11 cellular contexts compared by ENCODE assay signal in genomic region chr1:181318022-181318857, GRCh38.
A peak's percentile ranks its signal among the peaks of the same experiment; 100 is the strongest.
DNase-seq lines count a peak whose midpoint lies in the region; ATAC-seq and TF ChIP-seq lines count a peak whose summit lies in the region.
"Had no signal": no experiment of that assay in that cellular context is flagged by ENCODE, and none has a peak within 500 bp of the region (broad histone marks: within the 10 kb centered on the region; RNA-seq: fewer than 3 reads in every experiment).

No MANE protein-coding gene starts in this region.

- no peak for TF ChIP-seq POLR2A in gastroesophageal sphincter (IDR thresholded peaks at IDR 0.05)

- peak; percentile 42 for ATAC-seq in activated CD8-positive, alpha-beta memory T cell treated with anti-CD3 and anti-CD28 coated beads, Interleukin-2, amount 10 ng/mL, durations not matched to agents 7 days and 5 days
- peak; percentile 22 for ATAC-seq in gastroesophageal sphincter
- ATAC-seq: HCT116 had no signal

- H4K20me1 ChIP-seq in smooth muscle cell (ENCODE audit: low read depth), result no peaks in the 10 kb centered on the region

- H3K9me3 Mint-ChIP-seq in activated CD8-positive, alpha-beta memory T cell treated with anti-CD3 and anti-CD28 coated beads, Interleukin-2, amount 10 ng/mL, durations not matched to agents 7 days and 5 days (ENCODE audit: low read depth), result no peaks in the 10 kb centered on the region
- peaks cover 0 to 9% (median 0%) of the 10 kb centered on the region in 6 donors for H3K9me3 Mint-ChIP-seq in immature natural killer cell

- H3K9me3 ChIP-seq in gastroesophageal sphincter, result no peaks in the 10 kb centered on the region
- no peaks in the 10 kb centered on the region for H3K9me3 ChIP-seq in smooth muscle cell (replicated peaks; ENCODE audit: low read depth)

- H3K36me3 ChIP-seq in gastroesophageal sphincter (no peaks in the 10 kb centered on the region), smooth muscle cell (ENCODE audit: low read depth) (no peaks in the 10 kb centered on the region)

- no peak overlapping the region for H3K27ac Mint-ChIP-seq in activated CD8-positive, alpha-beta memory T cell treated with anti-CD3 and anti-CD28 coated beads, Interleukin-2, amount 10 ng/mL, durations not matched to agents 7 days and 5 days
- H3K27ac Mint-ChIP-seq in immature natural killer cell, result no peak overlapping the region

- no peak for TF ChIP-seq CTCF in gastroesophageal sphincter (IDR thresholded peaks at IDR 0.05)
- no peak for TF ChIP-seq CTCF in smooth muscle cell (IDR thresholded peaks at IDR 0.05; ENCODE audit: borderline replicate concordance, insufficient read depth, poor library complexity, severe bottlenecking)

- CTCF ChIA-PET in activated CD8-positive, alpha-beta memory T cell treated with anti-CD3 and anti-CD28 coated beads, Interleukin-2, amount 10 ng/mL, durations not matched to agents 7 days and 5 days (lab: Charles Lee), result no interaction called here

- H3K79me2 ChIP-seq in smooth muscle cell (ENCODE audit: low read depth), result no peaks in the 10 kb centered on the region

- peaks cover 11% of the 10 kb centered on the region for H3K4me1 Mint-ChIP-seq in activated CD8-positive, alpha-beta memory T cell treated with anti-CD3 and anti-CD28 coated beads, Interleukin-2, amount 10 ng/mL, durations not matched to agents 7 days and 5 days
- no peaks in the 10 kb centered on the region for H3K4me1 Mint-ChIP-seq in immature natural killer cell

- H3K4me1 ChIP-seq in gastroesophageal sphincter (peaks cover 0 to 19% (median 6%) of the 10 kb centered on the region in 3 donors), smooth muscle cell (ENCODE audit: low read depth) (peaks cover 12% of the 10 kb centered on the region)

- no peaks in the 10 kb centered on the region for H3F3A ChIP-seq in smooth muscle cell (ENCODE audit: low read depth)

- peak overlapping the region in 1 of 2 donors; percentile 19 for H3K4me3 ChIP-seq in gastroesophageal sphincter
- peak overlapping the region; percentile 21 for H3K4me3 ChIP-seq in smooth muscle cell

- H3K27me3 ChIP-seq in gastroesophageal sphincter (peaks cover 87% of the 10 kb centered on the region), smooth muscle cell (ENCODE audit: low read depth) (peaks cover 88% of the 10 kb centered on the region)

- H3K27ac ChIP-seq in gastroesophageal sphincter (no peak overlapping the region), smooth muscle cell (ENCODE audit: low read depth) (no peak overlapping the region)

- no peaks in the 10 kb centered on the region for H3K36me3 Mint-ChIP-seq in activated CD8-positive, alpha-beta memory T cell treated with anti-CD3 and anti-CD28 coated beads, Interleukin-2, amount 10 ng/mL, durations not matched to agents 7 days and 5 days
- peaks cover 0 to 3% (median 0%) of the 10 kb centered on the region in 3 donors for H3K36me3 Mint-ChIP-seq in immature natural killer cell

- TF ChIP-seq EP300 in gastroesophageal sphincter (IDR thresholded peaks at IDR 0.05), result no peak

- peak overlapping the region; percentile 2 for H3K4me3 Mint-ChIP-seq in activated CD8-positive, alpha-beta memory T cell treated with anti-CD3 and anti-CD28 coated beads, Interleukin-2, amount 10 ng/mL, durations not matched to agents 7 days and 5 days
- no peak overlapping the region for H3K4me3 Mint-ChIP-seq in immature natural killer cell

- peaks cover 67% of the 10 kb centered on the region for H3K27me3 Mint-ChIP-seq in activated CD8-positive, alpha-beta memory T cell treated with anti-CD3 and anti-CD28 coated beads, Interleukin-2, amount 10 ng/mL, durations not matched to agents 7 days and 5 days
- H3K27me3 Mint-ChIP-seq in immature natural killer cell (ENCODE audit: low read depth in 3 of 3), result peaks cover 10 to 28% (median 15%) of the 10 kb centered on the region in 3 donors

- H3K9ac ChIP-seq in smooth muscle cell (ENCODE audit: low read depth), result no peak overlapping the region

- H3K4me2 ChIP-seq in smooth muscle cell, result peak overlapping the region; percentile 79

- DNase-seq in activated T-cell treated with anti-CD3 and anti-CD28 coated beads, Interleukin-2, amount 50 U/mL, for 1 hour, result peak; percentile 29
- DNase-seq in activated T-cell treated with anti-CD3 and anti-CD28 coated beads for 4 hours (no peak), smooth muscle cell (lab: John Stamatoyannopoulos, UW; ENCODE audit: unreplicated experiment) (no peak), SKM-1 (lab: John Stamatoyannopoulos, UW; ENCODE audit: unreplicated experiment) (no peak), immature natural killer cell (no peak), amniotic stem cell (lab: John Stamatoyannopoulos, UW) (no peak)
- peak; percentile 32 for DNase-seq in activated CD8-positive, alpha-beta memory T cell treated with anti-CD3 and anti-CD28 coated beads, Interleukin-2, amount 10 ng/mL, durations not matched to agents 7 days and 5 days
- DNase-seq: NCI-H2171 treated with DMSO at 0.1 percent for 48 hours, right cardiac atrium had no signal

- WGBS in gastroesophageal sphincter (ENCODE audit: low coverage in 1 of 2), 2 donors, result 0% methylated on average over 7 to 13 of the region's 59 CpGs
- WGBS in smooth muscle cell (ENCODE audit: low lambda C conversion rate), result 3% methylated on average over 58 of the region's 59 CpGs

- H2AFZ ChIP-seq in smooth muscle cell (ENCODE audit: low read depth), result no peak overlapping the region

Comparison
In these comparisons a context has a peak if more than half of its experiments do, and no peak if none do; other contexts are left out.
1. DNase-seq: peak in activated T-cell treated with anti-CD3 and anti-CD28 coated beads, Interleukin-2, amount 50 U/mL, for 1 hour (single experiment) and activated CD8-positive, alpha-beta memory T cell treated with anti-CD3 and anti-CD28 coated beads, Interleukin-2, amount 10 ng/mL, durations not matched to agents 7 days and 5 days (single experiment); none in activated T-cell treated with anti-CD3 and anti-CD28 coated beads for 4 hours (single experiment), smooth muscle cell (single experiment), SKM-1 (single experiment), immature natural killer cell (0 of 3) and amniotic stem cell (single experiment).